In the genomic region with DNA sequence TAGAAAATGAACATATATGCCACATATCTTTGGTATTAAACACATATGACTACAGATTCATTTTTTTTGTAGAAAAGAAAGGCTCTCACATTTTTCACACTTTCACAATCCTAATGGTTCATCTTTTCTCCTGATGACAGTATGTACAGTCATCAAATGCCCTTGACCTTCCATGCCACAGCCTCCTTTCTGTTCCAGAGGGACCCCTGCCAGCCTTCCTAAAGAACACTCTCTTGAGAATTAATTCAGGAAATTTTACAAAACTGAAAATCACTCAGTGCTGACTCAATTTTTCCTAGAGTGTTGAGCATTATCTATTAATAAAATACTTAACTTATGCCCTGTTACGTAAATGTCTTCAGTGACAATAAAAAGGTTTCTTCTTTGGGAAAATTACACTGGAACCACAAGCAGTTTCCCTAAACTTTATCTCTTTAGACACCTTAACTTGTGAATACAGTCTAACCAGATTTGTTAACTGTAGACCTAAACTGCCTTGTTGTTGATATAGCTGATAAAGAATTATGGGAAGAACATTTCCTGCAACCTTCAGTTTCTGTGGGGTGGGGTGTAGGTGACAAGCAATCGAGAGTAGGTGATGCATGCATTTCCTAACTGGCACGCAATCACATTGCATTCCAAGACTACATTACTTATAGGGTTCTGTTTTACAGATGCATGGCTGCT, we compare ENCODE assay signal across 26 cellular contexts. TPM values are rescaled to one million over a fixed set of nuclear protein-coding genes. Genes with fewer than 3 reads are reported as not detected.
A peak's percentile ranks its signal among the peaks of the same experiment; 100 is the strongest.
DNase-seq lines count a peak whose midpoint lies in the region; ATAC-seq and TF ChIP-seq lines count a peak whose summit lies in the region.
"Had no signal": no experiment of that assay in that cellular context is flagged by ENCODE, and none has a peak within 500 bp of the region (broad histone marks: within the 10 kb centered on the region; RNA-seq: fewer than 3 reads in every experiment).

No MANE protein-coding gene starts in this region.

- POLR2A ChIA-PET in naive thymus-derived CD4-positive, alpha-beta T cell (lab: Charles Lee): no interaction called here

- peaks cover 54% of the 10 kb centered on the region for H3K27me3 ChIP-seq in ACC112 (ENCODE audit: insufficient read depth, low read length)
- no peaks in the 10 kb centered on the region for H3K27me3 ChIP-seq in left lung
- no peaks in the 10 kb centered on the region for H3K27me3 ChIP-seq in naive thymus-derived CD4-positive, alpha-beta T cell (ENCODE audit: control insufficient read depth in 2 of 2, insufficient read depth in 2 of 2, low read length in 2 of 2)
- H3K27me3 ChIP-seq: BE2C had no signal

- CTCF ChIA-PET in naive thymus-derived CD4-positive, alpha-beta T cell (lab: Charles Lee): no interaction called here

- no peaks in the 10 kb centered on the region for H3K36me3 Mint-ChIP-seq in mesothelial cell of epicardium
- H3K36me3 Mint-ChIP-seq in naive thymus-derived CD4-positive, alpha-beta T cell: peaks cover 0 to 4% (median 0%) of the 10 kb centered on the region in 5 donors
- H3K36me3 Mint-ChIP-seq: activated CD4-positive, alpha-beta memory T cell treated with anti-CD3 and anti-CD28 coated beads for 36 hours; activated naive CD8-positive, alpha-beta T cell treated with anti-CD3 and anti-CD28 coated beads for 36 hours had no signal

- no peaks in the 10 kb centered on the region for H3K36me3 ChIP-seq in ACC112 (ENCODE audit: insufficient read depth, low read length)
- H3K36me3 ChIP-seq in left lung: no peaks in the 10 kb centered on the region
- no peaks in the 10 kb centered on the region for H3K36me3 ChIP-seq in naive thymus-derived CD4-positive, alpha-beta T cell (ENCODE audit: control insufficient read depth in 2 of 3, insufficient read depth in 3 of 3, low read length in 3 of 3)
- H3K36me3 ChIP-seq: BE2C, SJCRH30, upper lobe of right lung had no signal

- H3K4me1 ChIP-seq in ACC112 (ENCODE audit: control insufficient read depth, insufficient read depth, low read length, unreplicated experiment) (peaks cover 28% of the 10 kb centered on the region), left lung (peaks cover 5 to 6% of the 10 kb centered on the region in 2 donors)
- H3K4me1 ChIP-seq in naive thymus-derived CD4-positive, alpha-beta T cell (ENCODE audit: control insufficient read depth in 2 of 2, insufficient read depth in 2 of 2, low read length in 2 of 2): no peaks in the 10 kb centered on the region
- H3K4me1 ChIP-seq: BE2C, psoas muscle, SJCRH30 had no signal

- DNase-seq in LHCN-M2 (ENCODE audit: low read depth) (peak; percentile 66), cardiac fibroblast (ENCODE audit: low read depth in 2 of 2) (peak; percentile 74 to 75), left lung (no peak), mesothelial cell of epicardium (ENCODE audit: low spot score in 2 of 2, unreplicated experiment in 2 of 2) (no peak), GM20000 (ENCODE audit: low spot score) (no peak)
- no peak for DNase-seq in naive thymus-derived CD4-positive, alpha-beta T cell
- DNase-seq: activated CD4-positive, alpha-beta memory T cell treated with anti-CD3 and anti-CD28 coated beads for 36 hours; activated CD8-positive, alpha-beta memory T cell treated with anti-CD3 and anti-CD28 coated beads, Interleukin-2, amount 50 U/mL, for 48 hours; activated naive CD8-positive, alpha-beta T cell treated with anti-CD3 and anti-CD28 coated beads for 36 hours; BE2C; effector CD4-positive, alpha-beta T cell; NCI-H1436 treated with DMSO at 0.1 percent for 48 hours; NCI-H2107; psoas muscle; SJCRH30; small intestine; stimulated activated CD4-positive, alpha-beta T cell treated with anti-CD3 and anti-CD28 coated beads, Interleukin-1b, Interleukin-23, amount 100 ng/mL, for 48 hours; upper lobe of right lung had no signal

- H3K27me3 Mint-ChIP-seq in mesothelial cell of epicardium (ENCODE audit: low read depth): peaks cover 23% of the 10 kb centered on the region
- H3K27me3 Mint-ChIP-seq in naive thymus-derived CD4-positive, alpha-beta T cell: peaks cover 21 to 81% (median 33%) of the 10 kb centered on the region in 5 donors

- intact Hi-C loops in left lung (cut with DNase I): no loop called here
- intact Hi-C loops in naive thymus-derived CD4-positive, alpha-beta T cell (cut with micrococcal nuclease): no loop called here

- peak overlapping the region; percentile 53; the same call in 1 of the 2 replicates for H3K27ac ChIP-seq in ACC112 (ENCODE audit: low read depth, low read length)
- H3K27ac ChIP-seq in left lung: no peak overlapping the region
- H3K27ac ChIP-seq in naive thymus-derived CD4-positive, alpha-beta T cell (ENCODE audit: low read depth, low read length): no peak overlapping the region
- H3K27ac ChIP-seq: psoas muscle, SJCRH30, upper lobe of right lung had no signal

- peak; percentile 29 for ATAC-seq in left lung
- no peak for ATAC-seq in GM18861 (IDR thresholded peaks at IDR 0.05; ENCODE audit: unreplicated experiment)
- ATAC-seq in naive thymus-derived CD4-positive, alpha-beta T cell: no peak
- ATAC-seq: activated T-helper 17 cell treated with anti-CD3 and anti-CD28 coated beads, Interleukin-2, amount 50 U/mL, for 72 hours; Panc1; psoas muscle had no signal

- no peaks in the 10 kb centered on the region for H3K79me2 ChIP-seq in ACC112 (ENCODE audit: control insufficient read depth, insufficient read depth, low read length, unreplicated experiment)

- H3K4me3 ChIP-seq in ACC112 (ENCODE audit: low read depth, low read length) (peak overlapping the region; percentile 30), cardiac fibroblast (replicated peaks in 1 of 2; ENCODE audit: low read depth in 2 of 2, low read length in 2 of 2) (no peak overlapping the region), left lung (no peak overlapping the region)
- H3K4me3 ChIP-seq in naive thymus-derived CD4-positive, alpha-beta T cell (ENCODE audit: low read length): no peak overlapping the region
- H3K4me3 ChIP-seq: psoas muscle, SJCRH30, upper lobe of right lung had no signal

- no peak overlapping the region for H2AFZ ChIP-seq in ACC112 (ENCODE audit: low read length, unreplicated experiment)

- no peaks in the 10 kb centered on the region for H3K9me3 ChIP-seq in left lung
- no peaks in the 10 kb centered on the region for H3K9me3 ChIP-seq in naive thymus-derived CD4-positive, alpha-beta T cell (ENCODE audit: control insufficient read depth in 2 of 3, low read length in 3 of 3)
- H3K9me3 ChIP-seq: BE2C, psoas muscle, SJCRH30, upper lobe of right lung had no signal

- no peaks in the 10 kb centered on the region for H3K9me3 Mint-ChIP-seq in mesothelial cell of epicardium
- peaks cover 0 to 2% (median 0%) of the 10 kb centered on the region in 11 donors for H3K9me3 Mint-ChIP-seq in naive thymus-derived CD4-positive, alpha-beta T cell
- H3K9me3 Mint-ChIP-seq: activated CD4-positive, alpha-beta memory T cell treated with anti-CD3 and anti-CD28 coated beads for 36 hours; activated naive CD8-positive, alpha-beta T cell treated with anti-CD3 and anti-CD28 coated beads for 36 hours; activated T-helper 17 cell treated with anti-CD3 and anti-CD28 coated beads, Interleukin-2, amount 50 U/mL, for 72 hours had no signal

- H3K4me3 Mint-ChIP-seq in mesothelial cell of epicardium: no peak overlapping the region
- no peak overlapping the region for H3K4me3 Mint-ChIP-seq in naive thymus-derived CD4-positive, alpha-beta T cell
- H3K4me3 Mint-ChIP-seq: activated CD4-positive, alpha-beta memory T cell treated with anti-CD3 and anti-CD28 coated beads for 36 hours; activated naive CD8-positive, alpha-beta T cell treated with anti-CD3 and anti-CD28 coated beads for 36 hours; activated T-helper 17 cell treated with anti-CD3 and anti-CD28 coated beads, Interleukin-2, amount 50 U/mL, for 72 hours had no signal

- no peak for TF ChIP-seq CTCF in cardiac fibroblast (IDR thresholded peaks at IDR 0.05; ENCODE audit: low read depth, low read length)
- TF ChIP-seq CTCF in left lung (IDR thresholded peaks at IDR 0.05): no peak
- TF ChIP-seq CTCF in mesothelial cell of epicardium (IDR thresholded peaks at IDR 0.05; ENCODE audit: unreplicated experiment): no peak
- TF ChIP-seq CTCF in GM20000 (IDR thresholded peaks at IDR 0.05; ENCODE audit: extremely low read depth, missing control alignments): no peak

- H3K4me1 Mint-ChIP-seq in mesothelial cell of epicardium: peaks cover 11% of the 10 kb centered on the region
- H3K4me1 Mint-ChIP-seq in naive thymus-derived CD4-positive, alpha-beta T cell: peaks cover 0 to 2% (median 0%) of the 10 kb centered on the region in 7 donors
- H3K4me1 Mint-ChIP-seq: activated T-helper 17 cell treated with anti-CD3 and anti-CD28 coated beads, Interleukin-2, amount 50 U/mL, for 72 hours had no signal

- H3K27ac Mint-ChIP-seq in mesothelial cell of epicardium: no peak overlapping the region
- H3K27ac Mint-ChIP-seq in naive thymus-derived CD4-positive, alpha-beta T cell: no peak overlapping the region
- H3K27ac Mint-ChIP-seq: activated CD4-positive, alpha-beta memory T cell treated with anti-CD3 and anti-CD28 coated beads for 36 hours; activated naive CD8-positive, alpha-beta T cell treated with anti-CD3 and anti-CD28 coated beads for 36 hours; activated T-helper 17 cell treated with anti-CD3 and anti-CD28 coated beads, Interleukin-2, amount 50 U/mL, for 72 hours had no signal

RNA-seq across cellular contexts. Expression of gene ACOXL, which starts 15.3 kb away (rescaled TPM):
- total RNA-seq in LHCN-M2 (2014; rRNA removed) (not detected in 2 replicates), left lung (10 to 100 TPM; 29.3 to 30.3 TPM), mesothelial cell of epicardium (0.20 to 0.44 TPM (median 0.25 TPM) in 3 replicates)
- polyA plus RNA-seq in LHCN-M2 (2012): not detected
- under 1 TPM in 1 of 5 experiments, not detected in 4; 0.29 TPM for total RNA-seq in naive thymus-derived CD4-positive, alpha-beta T cell
- not detected for polyA plus RNA-seq in naive thymus-derived CD4-positive, alpha-beta T cell
- total RNA-seq: activated naive CD8-positive, alpha-beta T cell treated with anti-CD3 and anti-CD28 coated beads for 36 hours; chondrocyte; glomerular endothelial cell; lung microvascular endothelial cell; NCI-H460; psoas muscle; SJCRH30 had no signal

RNA-seq across cellular contexts. Expression of gene BUB1, which starts 39.2 kb away (rescaled TPM):
- total RNA-seq in LHCN-M2 (2014; rRNA removed) (85.4 and 104 TPM in 2 replicates), left lung (10 to 100 TPM in 1 of 2 donors, 1 to 10 TPM in 1; 7.1 to 10.9 TPM), mesothelial cell of epicardium (20.2 to 21.2 TPM (median 21.2 TPM) in 3 replicates)
- polyA plus RNA-seq in LHCN-M2 (2012): 19.2 TPM
- total RNA-seq in naive thymus-derived CD4-positive, alpha-beta T cell: 10 to 100 TPM in 1 of 5 experiments, 1 to 10 TPM in 4; 2.3 to 73.7 (median 2.6) TPM
- 1 to 10 TPM; 1.1 to 1.4 TPM for polyA plus RNA-seq in naive thymus-derived CD4-positive, alpha-beta T cell

Comparison
In these comparisons a context has a peak if more than half of its experiments do, and no peak if none do; other contexts are left out.
1. DNase-seq: peak in LHCN-M2 (single experiment) and cardiac fibroblast (2 of 2); none in left lung (0 of 2), mesothelial cell of epicardium (0 of 2), GM20000 (single experiment) and naive thymus-derived CD4-positive, alpha-beta T cell (0 of 9).
2. RNA of gene ACOXL, which starts 15.3 kb away (total RNA-seq): 29.3 to 30.3 TPM in left lung; 0.20 to 0.44 TPM in mesothelial cell of epicardium, 0.29 TPM in naive thymus-derived CD4-positive, alpha-beta T cell and not detected in LHCN-M2; every median in the first group is over 10 times any median in the second.